8 cellular contexts compared by ENCODE assay signal in genomic region chr17:62478976-62479894, GRCh38. TPM values are rescaled to one million over a fixed set of nuclear protein-coding genes. Genes with fewer than 3 reads are reported as not detected.
DNase-seq lines count a peak whose midpoint lies in the region; ATAC-seq and TF ChIP-seq lines count a peak whose summit lies in the region.
"Not testable (repeated sequence)": the region's sequence is repeated elsewhere in the genome, so short reads cannot be mapped to it uniquely, and the experiment has no call there.

No MANE protein-coding gene starts in this region.

- DNase-seq in CD14-positive monocyte (ENCODE audit: low spot score) (peak; percentile 53), RWPE1 (ENCODE audit: low spot score) (peak; percentile 7), mesenchymal stem cell (peak; percentile 36)
- peak; percentile 46 for DNase-seq in activated effector memory CD4-positive, alpha-beta T cell treated with Interleukin-2 at 50 U/mL for 16 hours
- DNase-seq in stimulated activated CD4-positive, alpha-beta T cell treated with anti-CD3 and anti-CD28 coated beads, Interleukin-1b, Interleukin-23, amount 100 ng/mL, for 48 hours = peak; percentile 22

- H3K4me2 ChIP-seq in mesenchymal stem cell (ENCODE audit: low read length, poor library complexity, severe bottlenecking) = peak overlapping the region; percentile 79

- not testable (repeated sequence) for H3K9me3 Mint-ChIP-seq in CD14-positive monocyte

- not testable (repeated sequence) for TF ChIP-seq CTCF in CD14-positive monocyte (IDR thresholded peaks at IDR 0.05); RWPE1 (conservative IDR thresholded peaks at IDR 0.05; ENCODE audit: low read depth)

- not testable (repeated sequence) for H4K8ac ChIP-seq in mesenchymal stem cell (ENCODE audit: low read length)

- not testable (repeated sequence) for H2BK5ac ChIP-seq in mesenchymal stem cell (ENCODE audit: low read depth, low read length, poor library complexity, severe bottlenecking)

- H3K4me3 ChIP-seq in esophagus (ENCODE audit: low read depth in 1 of 2, low read length in 2 of 2) = peak overlapping the region; percentile 74 to 78
- H3K4me3 ChIP-seq in mesenchymal stem cell (ENCODE audit: insufficient read depth in 1 of 2, low read depth in 1 of 2, low read length in 2 of 2) = peak overlapping the region; percentile 72 to 83

- not testable (repeated sequence) for H3K27me3 Mint-ChIP-seq in CD14-positive monocyte (ENCODE audit: low read depth in 3 of 3)

- H3K27ac ChIP-seq in RWPE1 (peak overlapping the region; percentile 87), esophagus (ENCODE audit: low read depth in 2 of 2, low read length in 1 of 2) (peak overlapping the region; percentile 87 to 89), mesenchymal stem cell (ENCODE audit: low read length, poor library complexity, severe bottlenecking) (peak overlapping the region; percentile 44)

- peak; percentile 37 for ATAC-seq in GM19467 (IDR thresholded peaks at IDR 0.05; ENCODE audit: unreplicated experiment)
- ATAC-seq in HG03354 (IDR thresholded peaks at IDR 0.05; ENCODE audit: poor library complexity, severe bottlenecking, unreplicated experiment) = peak; percentile 38

- H3K27ac Mint-ChIP-seq in CD14-positive monocyte = peak overlapping the region; percentile 86 to 95 (median 93)

- not testable (repeated sequence) for H2BK15ac ChIP-seq in mesenchymal stem cell (ENCODE audit: low read depth, poor library complexity, severe bottlenecking)

- H3K4me1 Mint-ChIP-seq in CD14-positive monocyte = peaks cover 26% of the 10 kb centered on the region

- 1 to 3% methylated on average over 20 to 88 of the region's 90 CpGs for WGBS in esophagus, 2 donors
- under 1% methylated on average over 26 of the region's 90 CpGs for WGBS in mesenchymal stem cell

- POLR2A ChIA-PET in RWPE1 (lab: Yijun Ruan, JAX; ENCODE audit: low non-redundant PET) = not testable (repeated sequence)

- H3K4me1 ChIP-seq in esophagus (ENCODE audit: control insufficient read depth in 2 of 2, insufficient read depth in 2 of 2, low read length in 1 of 2); mesenchymal stem cell (ENCODE audit: control insufficient read depth, insufficient read depth, low read depth, low read length): not testable (repeated sequence)

- H3K79me1 ChIP-seq in mesenchymal stem cell (replicated peaks; ENCODE audit: low read length, poor library complexity, severe bottlenecking) = not testable (repeated sequence)

- H3K4ac ChIP-seq in mesenchymal stem cell (ENCODE audit: low read depth in 1 of 2, low read length in 2 of 2) = peak overlapping the region in 1 of 2 experiments; percentile 87

- H3K36me3 Mint-ChIP-seq in CD14-positive monocyte = peaks cover 19 to 28% of the 10 kb centered on the region in 2 donors

- H2AFZ ChIP-seq in mesenchymal stem cell (ENCODE audit: low read depth, low read length) = not testable (repeated sequence)

- CTCF ChIA-PET in RWPE1 (lab: Yijun Ruan, JAX) = not testable (repeated sequence)

- H3K4me3 Mint-ChIP-seq in CD14-positive monocyte = peak overlapping the region; percentile 89 to 93

- not testable (repeated sequence) for H3K9me3 ChIP-seq in esophagus (ENCODE audit: control insufficient read depth in 2 of 2, insufficient read depth in 1 of 2, low read depth in 1 of 2, low read length in 1 of 2); mesenchymal stem cell (ENCODE audit: control insufficient read depth, low read length)

- peak overlapping the region; percentile 70 for H3K18ac ChIP-seq in mesenchymal stem cell (ENCODE audit: low read depth in 1 of 2, low read length in 2 of 2)

- H3K14ac ChIP-seq in mesenchymal stem cell (ENCODE audit: low read length in 2 of 2) = peak overlapping the region in 1 of 2 experiments; percentile 48

- H3K36me3 ChIP-seq in esophagus (ENCODE audit: control insufficient read depth in 2 of 2, insufficient read depth in 2 of 2, low read length in 1 of 2) = not testable (repeated sequence)
- H3K36me3 ChIP-seq in mesenchymal stem cell (ENCODE audit: control insufficient read depth in 1 of 2, insufficient read depth in 2 of 2, low read depth in 1 of 2, low read length in 2 of 2) = peaks cover 0 to 11% of the 10 kb centered on the region in 2 experiments

- H2BK120ac ChIP-seq in mesenchymal stem cell (ENCODE audit: low read depth, low read length) = peak overlapping the region; percentile 85

- H3K23ac ChIP-seq in mesenchymal stem cell (ENCODE audit: low read length in 2 of 2) = not testable (repeated sequence)

- peak overlapping the region; percentile 39 for H4K91ac ChIP-seq in mesenchymal stem cell (ENCODE audit: low read length)

- not testable (repeated sequence) for H2BK12ac ChIP-seq in mesenchymal stem cell (ENCODE audit: low read length in 2 of 2)

- H2AK5ac ChIP-seq in mesenchymal stem cell (ENCODE audit: low read length, severe bottlenecking) = not testable (repeated sequence)

- peak overlapping the region; percentile 94 for H3K9ac ChIP-seq in mesenchymal stem cell (ENCODE audit: low read length)

- H3K27me3 ChIP-seq in esophagus (ENCODE audit: control insufficient read depth in 1 of 2, insufficient read depth in 2 of 2, low read length in 2 of 2); mesenchymal stem cell (ENCODE audit: control insufficient read depth in 1 of 2, insufficient read depth in 1 of 2, low read length in 2 of 2): not testable (repeated sequence)

- intact Hi-C loops in CD14-positive monocyte (cut with micrococcal nuclease) = not testable (repeated sequence)

RNA-seq across cellular contexts. Expression of gene TLK2, which starts 0.6 kb away (rescaled TPM):
- 1 to 10 TPM; 4.0 to 4.3 TPM for polyA plus RNA-seq in CD14-positive monocyte
- polyA plus RNA-seq in esophagus = 10 to 100 TPM in 1 of 2 donors, 1 to 10 TPM in 1; 7.1 to 13.0 TPM
- polyA plus RNA-seq in mesenchymal stem cell (2013, experiment 1 of 2) = 28.2 TPM
- polyA plus RNA-seq in mesenchymal stem cell (2013, experiment 2 of 2) = 26.3 TPM

RNA-seq across cellular contexts. Expression of gene METTL2A, which starts 55.5 kb away (rescaled TPM):
- 1 to 10 TPM; 3.9 to 5.6 TPM for polyA plus RNA-seq in CD14-positive monocyte
- 10 to 100 TPM in 1 of 2 donors, 1 to 10 TPM in 1; 4.5 to 10.5 TPM for polyA plus RNA-seq in esophagus
- 12.4 TPM for polyA plus RNA-seq in mesenchymal stem cell (2013, experiment 1 of 2)
- 13.1 TPM for polyA plus RNA-seq in mesenchymal stem cell (2013, experiment 2 of 2)

Comparison
In these comparisons a context has a peak if more than half of its experiments do, and no peak if none do; other contexts are left out.
1. Peak in every context shown above with its lines: DNase-seq, ATAC-seq, H3K4me3 ChIP-seq and H3K27ac ChIP-seq.